In the genomic region with DNA sequence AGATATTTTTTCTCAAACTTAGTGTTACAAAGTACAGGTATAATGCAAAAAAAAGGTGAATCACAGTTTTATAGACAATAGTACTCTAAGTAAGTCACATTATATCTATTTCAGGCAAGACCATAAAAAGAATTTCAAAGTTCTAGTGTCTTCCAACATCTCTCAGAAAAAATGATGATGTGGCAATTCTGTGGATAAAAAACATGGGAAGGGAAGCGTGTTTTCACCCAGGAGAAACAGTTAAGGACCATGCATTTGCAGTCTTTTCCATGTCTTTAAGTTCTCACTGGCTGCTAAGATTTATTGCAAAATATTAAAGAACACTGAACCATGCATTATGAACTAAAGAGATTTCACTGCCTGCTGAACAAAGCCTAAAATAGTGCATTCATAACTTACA, we compare ENCODE assay signal across 10 cellular contexts. TPM values are rescaled to one million over a fixed set of nuclear protein-coding genes. Genes with fewer than 3 reads are reported as not detected.
DNase-seq lines count a peak whose midpoint lies in the region; ATAC-seq, FAIRE-seq and TF ChIP-seq lines count a peak whose summit lies in the region.
"Had no signal": no experiment of that assay in that cellular context is flagged by ENCODE, and none has a peak within 500 bp of the region (broad histone marks: within the 10 kb centered on the region; RNA-seq: fewer than 3 reads in every experiment).

No MANE protein-coding gene starts in this region.

- peaks cover 60% of the 10 kb centered on the region for H3K4me1 Mint-ChIP-seq in CD8-positive, alpha-beta T cell (ENCODE audit: low read depth)
- peaks cover 21% of the 10 kb centered on the region for H3K4me1 Mint-ChIP-seq in mesothelial cell of epicardium

- POLR2A ChIA-PET in CD8-positive, alpha-beta T cell (lab: Charles Lee), result interaction anchor here (1.4 kb wide), 1 partner anchor 78 kb away, joined by 6 read pairs; a partner anchor contains a TSS
- POLR2A ChIA-PET in K562 (lab: Yijun Ruan, JAX), result interaction anchor here (0.5 to 2.5 kb wide), 3 partner anchors 11 to 19 kb away, joined by 4 to 14 read pairs (median 7); no protein-coding TSS in a partner anchor

- no TSS peak for BruUV-seq in K562 (replicated peaks; lab: Mats Ljungman, UMichigan)

- H3K4me3 Mint-ChIP-seq in CD8-positive, alpha-beta T cell, result peak overlapping the region; percentile 44
- H3K4me3 Mint-ChIP-seq in mesothelial cell of epicardium, result peak overlapping the region; percentile 54

- H3K4me2 ChIP-seq in KMS-11, result peak overlapping the region; percentile 97
- H3K4me2 ChIP-seq in K562 (ENCODE audit: insufficient read depth, low read length), result peak overlapping the region; percentile 63

- no peak for TF ChIP-seq POLR2A in K562 (conservative IDR thresholded peaks at IDR 0.05)

- in situ Hi-C loops in K562 (cut with MboI), result no loop called here

- H3K27me3 ChIP-seq in CD8-positive, alpha-beta T cell (ENCODE audit: insufficient read depth, low read length), result no peaks in the 10 kb centered on the region
- H3K27me3 ChIP-seq in KMS-11 (ENCODE audit: insufficient read depth, low read depth), result no peaks in the 10 kb centered on the region
- H3K27me3 ChIP-seq in K562 (ENCODE audit: control insufficient read depth in 2 of 2, insufficient read depth in 2 of 2, low read length in 2 of 2), result no peaks in the 10 kb centered on the region
- H3K27me3 ChIP-seq in aorta (ENCODE audit: control insufficient read depth in 1 of 2, insufficient read depth in 2 of 2, low read length in 1 of 2), result no peaks in the 10 kb centered on the region
- H3K27me3 ChIP-seq: ovary had no signal

- no peak for FAIRE-seq in K562 (lab: Jason Lieb, UNC)

- ATAC-seq in CD8-positive, alpha-beta T cell, result no peak
- ATAC-seq in K562 (no peak), GM21717 (IDR thresholded peaks at IDR 0.05; ENCODE audit: unreplicated experiment) (no peak), sciatic nerve (no peak), aorta (ENCODE audit: low FRiP score) (no peak)

- H2AFZ ChIP-seq in KMS-11 (ENCODE audit: low read depth) (no peak overlapping the region), K562 (ENCODE audit: low read depth, low read length) (no peak overlapping the region)

- TF ChIP-seq CTCF in CD8-positive, alpha-beta T cell (IDR thresholded peaks at IDR 0.05), result no peak
- TF ChIP-seq CTCF in KMS-11 (conservative IDR thresholded peaks at IDR 0.05; ENCODE audit: low read depth, low read length) (no peak), K562 (IDR thresholded peaks at IDR 0.05 in 2 of 3, conservative IDR thresholded peaks at IDR 0.05 in 1 of 3; ENCODE audit: insufficient read depth in 2 of 3, low read depth in 1 of 3, low read length in 3 of 3) (no peak), mesothelial cell of epicardium (IDR thresholded peaks at IDR 0.05; ENCODE audit: unreplicated experiment) (no peak)

- no peaks in the 10 kb centered on the region for H4K20me1 ChIP-seq in KMS-11 (ENCODE audit: insufficient read depth)
- H4K20me1 ChIP-seq in K562 (replicated peaks; ENCODE audit: control insufficient read depth, insufficient read depth, low read length), result no peaks in the 10 kb centered on the region; the same call in 1 of the 2 replicates

- no peaks in the 10 kb centered on the region for H3K9me1 ChIP-seq in K562 (ENCODE audit: control insufficient read depth, insufficient read depth, low read length)

- intact Hi-C loops in CD8-positive, alpha-beta T cell (cut with DNase I, micrococcal nuclease), result loop anchor here (5.0 kb wide), 2 partner anchors 281 to 791 kb away; a partner anchor contains a TSS
- intact Hi-C loops in K562 (cut with micrococcal nuclease), result no loop called here
- intact Hi-C loops in sciatic nerve (cut with DNase I), result no loop called here
- intact Hi-C loops in aorta (cut with DNase I), result loop anchor here (5.0 to 10.0 kb wide), 3 partner anchors 76 to 754 kb away; a partner anchor contains a TSS

- H3K4me3 ChIP-seq in CD8-positive, alpha-beta T cell (ENCODE audit: low read depth, low read length), result no peak overlapping the region
- no peak overlapping the region for H3K4me3 ChIP-seq in KMS-11 (IDR thresholded peaks at IDR 0.05; ENCODE audit: insufficient read depth, low read depth, low read length)
- H3K4me3 ChIP-seq in K562, result peak overlapping the region; percentile 93
- H3K4me3 ChIP-seq in aorta (ENCODE audit: low read length in 2 of 2), result no peak overlapping the region
- H3K4me3 ChIP-seq: ovary had no signal

- H3K36me3 Mint-ChIP-seq in CD8-positive, alpha-beta T cell, result peaks cover 44% of the 10 kb centered on the region
- H3K36me3 Mint-ChIP-seq in mesothelial cell of epicardium, result peaks cover 22% of the 10 kb centered on the region

- TF ChIP-seq RAD21 in K562 (CRISPR knock-in tag; conservative IDR thresholded peaks at IDR 0.05 in 1 of 2, IDR thresholded peaks at IDR 0.05 in 1 of 2), result no peak

- CTCF ChIA-PET in CD8-positive, alpha-beta T cell (lab: Charles Lee), result no interaction called here
- CTCF ChIA-PET in K562 (lab: Yijun Ruan, JAX; ENCODE audit: low intra/inter-chr PET ratio), result no interaction called here

- DNase-seq in CD8-positive, alpha-beta T cell, result no peak
- DNase-seq in K562 (ENCODE audit: extremely low read depth in 1 of 4, low spot score in 3 of 4) (no peak), mesothelial cell of epicardium (ENCODE audit: low spot score in 2 of 2, unreplicated experiment in 2 of 2) (no peak), NCI-H446 (lab: John Stamatoyannopoulos, UW) (no peak), sciatic nerve (ENCODE audit: low spot score) (no peak), aorta (no peak)
- DNase-seq: HCEC 1CT, ovary had no signal

- H3K79me2 ChIP-seq in KMS-11 (ENCODE audit: insufficient read depth, low read depth), result peaks cover 63% of the 10 kb centered on the region
- H3K79me2 ChIP-seq in K562 (ENCODE audit: control insufficient read depth, insufficient read depth, low read length), result peaks cover 65% of the 10 kb centered on the region

- 33% methylated on average over 1 of the region's 1 CpG for WGBS in K562 (ENCODE audit: insufficient coverage, low coverage, missing lambda C conversion rate)
- WGBS in aorta, 2 donors, result 32 to 49% methylated on average over 1 of the region's 1 CpG

- H3K27me3 Mint-ChIP-seq in CD8-positive, alpha-beta T cell (ENCODE audit: low read depth), result no peaks in the 10 kb centered on the region
- H3K27me3 Mint-ChIP-seq in mesothelial cell of epicardium (ENCODE audit: low read depth), result no peaks in the 10 kb centered on the region

- no peak for TF ChIP-seq EP300 in K562 (IDR thresholded peaks at IDR 0.05; ENCODE audit: low read length)

- no peaks in the 10 kb centered on the region for H3K9me3 Mint-ChIP-seq in CD8-positive, alpha-beta T cell
- no peaks in the 10 kb centered on the region for H3K9me3 Mint-ChIP-seq in mesothelial cell of epicardium

- H3K9me3 ChIP-seq in CD8-positive, alpha-beta T cell (ENCODE audit: low read length), result no peaks in the 10 kb centered on the region
- peaks cover 3% of the 10 kb centered on the region; the same call in 1 of the 2 replicates for H3K9me3 ChIP-seq in K562 (replicated peaks; ENCODE audit: control insufficient read depth, insufficient read depth, low read depth, low read length)
- no peaks in the 10 kb centered on the region for H3K9me3 ChIP-seq in aorta (ENCODE audit: control insufficient read depth, low read length)
- H3K9me3 ChIP-seq: ovary had no signal

- peak overlapping the region; percentile 95; the same call in 1 of the 2 replicates for H3K9ac ChIP-seq in KMS-11
- H3K9ac ChIP-seq in K562 (ENCODE audit: insufficient read depth in 1 of 2, low read depth in 2 of 2, low read length in 2 of 2), result peak overlapping the region; percentile 14 to 95; a peak in 3 of 4 replicates

- H3K36me3 ChIP-seq in CD8-positive, alpha-beta T cell (ENCODE audit: insufficient read depth, low read length), result peaks cover 23% of the 10 kb centered on the region
- H3K36me3 ChIP-seq in KMS-11 (ENCODE audit: insufficient read depth) (peaks cover 13% of the 10 kb centered on the region; the same call in 1 of the 2 replicates), K562 (ENCODE audit: control insufficient read depth, insufficient read depth, low read length) (peaks cover 48% of the 10 kb centered on the region), aorta (ENCODE audit: control insufficient read depth in 1 of 2, insufficient read depth in 2 of 2, low read length in 1 of 2) (peaks cover 2 to 3% of the 10 kb centered on the region in 2 donors)
- H3K36me3 ChIP-seq: ovary had no signal

- H3K27ac Mint-ChIP-seq in CD8-positive, alpha-beta T cell, result no peak overlapping the region
- H3K27ac Mint-ChIP-seq in mesothelial cell of epicardium, result peak overlapping the region; percentile 5

- no peak overlapping the region for H3K27ac ChIP-seq in CD8-positive, alpha-beta T cell (ENCODE audit: low read depth, low read length)
- H3K27ac ChIP-seq in KMS-11 (no peak overlapping the region), K562 (ENCODE audit: extremely low read depth, low read depth, low read length) (no peak overlapping the region; the same call in 2 of the 3 replicates), aorta (ENCODE audit: low read depth in 1 of 2, low read length in 2 of 2) (no peak overlapping the region)
- H3K27ac ChIP-seq: ovary had no signal

- H3K4me1 ChIP-seq in CD8-positive, alpha-beta T cell (ENCODE audit: insufficient read depth, low read length), result peaks cover 45% of the 10 kb centered on the region
- H3K4me1 ChIP-seq in KMS-11 (ENCODE audit: low read depth, poor library complexity, severe bottlenecking) (peaks cover 24% of the 10 kb centered on the region), K562 (replicated peaks in 1 of 2; ENCODE audit: control insufficient read depth in 2 of 2, insufficient read depth in 2 of 2, low read length in 2 of 2) (peaks cover 19 to 23% of the 10 kb centered on the region in 2 experiments; a peak in 4 of 5 replicates), aorta (ENCODE audit: control insufficient read depth in 1 of 2, insufficient read depth in 2 of 2, low read length in 2 of 2) (peaks cover 0 to 1% of the 10 kb centered on the region in 2 donors)

RNA-seq across cellular contexts. Expression of a gene that starts 1.8 kb away (rescaled TPM):
- 10 to 100 TPM; 40.5 to 42.5 TPM for total RNA-seq in CD8-positive, alpha-beta T cell
- 114 and 205 TPM in 2 replicates for total RNA-seq in K562 (2011; cell fraction: chromatin; rRNA removed; ENCODE audit: low replicate concordance)
- 79.2 and 86.9 TPM in 2 replicates for total RNA-seq in K562 (2011; cell fraction: nucleolus; rRNA removed)
- 142 and 219 TPM in 2 replicates for total RNA-seq in K562 (2011; cell fraction: nucleoplasm; rRNA removed)
- total RNA-seq in K562 (2014; rRNA removed) (75.7 and 87.7 TPM in 2 replicates), K562 (2014; rRNA removed; fragmentation: Illumina TruSeq; extraction: Trizol) (129 and 148 TPM in 2 replicates), K562 (2015; rRNA removed; fragmentation: Illumina TruSeq; extraction: Trizol) (94.0 and 97.4 TPM in 2 replicates), K562 (2021) (144 and 147 TPM in 2 replicates), mesothelial cell of epicardium (115 to 129 TPM (median 123 TPM) in 3 replicates), sciatic nerve (118 TPM), aorta (100 to 1,000 TPM; 114 to 125 TPM)
- polyA plus RNA-seq in K562 (2011; rRNA removed) (176 and 197 TPM in 2 replicates), K562 (2014; fragmentation: Illumina TruSeq; extraction: Trizol) (144 and 167 TPM in 2 replicates), K562 (2014; fragmentation: Nextera tagmentation; extraction: Ambion mirVana) (100 to 1,000 TPM; 212 to 220 TPM), K562 (2014; rRNA removed) (107 and 110 TPM in 2 replicates), aorta (10 to 100 TPM; 32.9 to 39.0 TPM)
- 34.5 and 75.0 TPM in 2 replicates for polyA plus RNA-seq in K562 (2011; cell fraction: cytosol; rRNA removed)
- polyA plus RNA-seq in K562 (2011; cell fraction: nucleus; rRNA removed), result 38.8 and 65.1 TPM in 2 replicates
- 157 and 163 TPM in 2 replicates for polyA plus RNA-seq in K562 (2012)
- polyA minus RNA-seq in K562 (2011; rRNA and poly(A)+ RNA removed), result 241 and 283 TPM in 2 replicates
- 83.5 and 101 TPM in 2 replicates for polyA minus RNA-seq in K562 (2011; cell fraction: cytosol; rRNA and poly(A)+ RNA removed)
- 13.6 and 24.5 TPM in 2 replicates for polyA minus RNA-seq in K562 (2011; cell fraction: nucleus; rRNA and poly(A)+ RNA removed)

Comparison
In these comparisons a context has a peak if more than half of its experiments do, and no peak if none do; other contexts are left out.
1. intact Hi-C loops: an anchor here in CD8-positive, alpha-beta T cell (5.0 kb wide) and aorta (5.0 to 10.0 kb wide); none called in K562 and sciatic nerve.